Comparison of ENCODE assay signal across 1 cellular context in genomic region chr20:21702553-21703467, GRCh38.
A peak's percentile ranks its signal among the peaks of the same experiment; 100 is the strongest.
TF ChIP-seq lines count a peak whose summit lies in the region.

No MANE protein-coding gene starts in this region.

TF ChIP-seq in H1, 55 proteins besides CTCF, POLR2A, EP300 and RAD21 (continued from another document):
- TF ChIP-seq BRCA1 (IDR thresholded peaks at IDR 0.05; ENCODE audit: low read depth, low read length) (no peak), RXRA (IDR thresholded peaks at IDR 0.05; ENCODE audit: insufficient read depth, low read depth, low read length) (no peak), SP1 (IDR thresholded peaks at IDR 0.05; ENCODE audit: low read depth, low read length) (no peak), CHD7 (IDR thresholded peaks at IDR 0.05; ENCODE audit: insufficient replicate concordance, low read length) (no peak), FOSL1 (IDR thresholded peaks at IDR 0.05; ENCODE audit: insufficient read depth, low read depth, low read length) (no peak), ZNF274 (IDR thresholded peaks at IDR 0.05; ENCODE audit: borderline replicate concordance, extremely low read depth, low read length) (no peak), YY1 (IDR thresholded peaks at IDR 0.05; ENCODE audit: low read depth, low read length) (no peak), CBX5 (IDR thresholded peaks at IDR 0.05; ENCODE audit: low read depth, low read length) (no peak), SRF (IDR thresholded peaks at IDR 0.05; ENCODE audit: low read depth, low read length) (no peak), BACH1 (IDR thresholded peaks at IDR 0.05; ENCODE audit: low read length) (no peak), USF2 (IDR thresholded peaks at IDR 0.05; ENCODE audit: low read length) (no peak), HDAC2 (IDR thresholded peaks at IDR 0.05; ENCODE audit: borderline replicate concordance in 1 of 2, low read depth in 2 of 2, low read length in 2 of 2) (no peak), TAF7 (optimal IDR thresholded peaks at IDR 0.05; ENCODE audit: borderline replicate concordance, low read depth, low read length) (no peak), SUZ12 (IDR thresholded peaks at IDR 0.05; ENCODE audit: low read length) (peak; percentile 73), TCF12 (IDR thresholded peaks at IDR 0.05; ENCODE audit: low read depth, low read length) (no peak), RBBP5 (IDR thresholded peaks at IDR 0.05; ENCODE audit: borderline replicate concordance, low read depth, low read length) (no peak), CREB1 (IDR thresholded peaks at IDR 0.05) (no peak), HDAC6 (IDR thresholded peaks at IDR 0.05; ENCODE audit: low read depth, low read length) (no peak), RFX5 (IDR thresholded peaks at IDR 0.05; ENCODE audit: borderline replicate concordance, low read depth, low read length) (no peak), KDM4A (IDR thresholded peaks at IDR 0.05; ENCODE audit: low read depth, low read length, severe bottlenecking) (no peak), TEAD4 (IDR thresholded peaks at IDR 0.05; ENCODE audit: low read depth, low read length) (no peak), CBX8 (IDR thresholded peaks at IDR 0.05; ENCODE audit: borderline replicate concordance, low read depth, low read length) (0 out of 2 replicates have a peak, but pooled peaks have one; percentile 10), CTBP2 (IDR thresholded peaks at IDR 0.05; ENCODE audit: borderline replicate concordance, insufficient read depth, insufficient read length, low read length) (no peak), POU5F1 (IDR thresholded peaks at IDR 0.05; ENCODE audit: low read depth, low read length) (no peak), GABPA (IDR thresholded peaks at IDR 0.05; ENCODE audit: borderline replicate concordance, insufficient read depth, low read length) (no peak), SIRT6 (IDR thresholded peaks at IDR 0.05; ENCODE audit: low read length) (no peak), EGR1 (IDR thresholded peaks at IDR 0.05; ENCODE audit: borderline replicate concordance, low read depth, low read length) (no peak)
TF ChIP-seq in H1: peak in this region for 4.
